1 cellular context compared by ENCODE assay signal in the genomic region with DNA sequence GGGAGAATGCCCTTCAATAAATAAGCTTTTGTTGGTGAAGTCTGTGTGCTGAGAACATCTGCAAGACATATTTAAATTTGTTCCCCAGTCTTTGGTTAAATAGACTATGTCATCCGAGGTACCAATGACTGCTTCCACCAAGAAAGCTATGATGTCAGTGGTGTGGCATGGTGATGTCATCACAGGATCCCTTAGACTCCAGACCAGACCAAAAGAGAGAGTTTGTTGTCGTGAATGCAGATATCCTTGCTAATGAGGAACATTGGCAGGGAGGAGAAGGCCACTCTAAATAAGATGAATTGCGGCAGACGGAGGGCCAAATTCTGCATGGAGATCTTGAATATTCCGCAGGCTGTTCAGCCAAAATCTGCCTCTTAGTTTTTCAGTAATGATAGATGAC.
TF ChIP-seq lines count a peak whose summit lies in the region.

No MANE protein-coding gene starts in this region.

TF ChIP-seq in K562, 482 proteins besides CTCF, POLR2A, EP300 and RAD21 (continued from another document):
- TF ChIP-seq, protein P1, sequence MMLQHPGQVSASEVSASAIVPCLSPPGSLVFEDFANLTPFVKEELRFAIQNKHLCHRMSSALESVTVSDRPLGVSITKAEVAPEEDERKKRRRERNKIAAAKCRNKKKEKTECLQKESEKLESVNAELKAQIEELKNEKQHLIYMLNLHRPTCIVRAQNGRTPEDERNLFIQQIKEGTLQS (IDR thresholded peaks at IDR 0.05), result peak; percentile 34; the same call in 1 of the 2 replicates
- TF ChIP-seq, protein P1 (CRISPR knock-in tag; conservative IDR thresholded peaks at IDR 0.05), result no peak
- TF ChIP-seq CREB1 (IDR thresholded peaks at IDR 0.05) (peak; percentile 22; the same call in 1 of the 2 replicates), CREB1 (CRISPR knock-in tag; IDR thresholded peaks at IDR 0.05) (no peak), POU5F1 (IDR thresholded peaks at IDR 0.05; ENCODE audit: borderline replicate concordance, low read depth, low read length, partially characterized antibody) (no peak)
- TF ChIP-seq, protein P2, sequence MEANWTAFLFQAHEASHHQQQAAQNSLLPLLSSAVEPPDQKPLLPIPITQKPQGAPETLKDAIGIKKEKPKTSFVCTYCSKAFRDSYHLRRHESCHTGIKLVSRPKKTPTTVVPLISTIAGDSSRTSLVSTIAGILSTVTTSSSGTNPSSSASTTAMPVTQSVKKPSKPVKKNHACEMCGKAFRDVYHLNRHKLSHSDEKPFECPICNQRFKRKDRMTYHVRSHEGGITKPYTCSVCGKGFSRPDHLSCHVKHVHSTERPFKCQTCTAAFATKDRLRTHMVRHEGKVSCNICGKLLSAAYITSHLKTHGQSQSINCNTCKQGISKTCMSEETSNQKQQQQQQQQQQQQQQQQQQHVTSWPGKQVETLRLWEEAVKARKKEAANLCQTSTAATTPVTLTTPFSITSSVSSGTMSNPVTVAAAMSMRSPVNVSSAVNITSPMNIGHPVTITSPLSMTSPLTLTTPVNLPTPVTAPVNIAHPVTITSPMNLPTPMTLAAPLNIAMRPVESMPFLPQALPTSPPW (CRISPR knock-in tag; IDR thresholded peaks at IDR 0.05), result no peak
